In genomic region chr10:17232276-17232987, GRCh38 we compare ENCODE assay signal across 11 cellular contexts. TPM values are rescaled to one million over a fixed set of nuclear protein-coding genes. Genes with fewer than 3 reads are reported as not detected.
DNase-seq lines count a peak whose midpoint lies in the region; ATAC-seq and TF ChIP-seq lines count a peak whose summit lies in the region.
"Had no signal": no experiment of that assay in that cellular context is flagged by ENCODE, and none has a peak within 500 bp of the region (broad histone marks: within the 10 kb centered on the region; RNA-seq: fewer than 3 reads in every experiment).

No MANE protein-coding gene starts in this region.

- H3K27me3 ChIP-seq in ectodermal cell (ENCODE audit: control insufficient read depth, insufficient read depth, low read length, poor library complexity, severe bottlenecking) (no peaks in the 10 kb centered on the region), gastrocnemius medialis (peaks cover 24 to 62% (median 57%) of the 10 kb centered on the region in 3 donors)

- H3K27ac ChIP-seq in ectodermal cell (ENCODE audit: insufficient read depth, low read depth, low read length, poor library complexity, severe bottlenecking) (no peak overlapping the region), gastrocnemius medialis (peak overlapping the region in 3 of 4 donors; percentile 14 to 38 (median 28))

- H3K9me3 ChIP-seq in ectodermal cell (ENCODE audit: control insufficient read depth, low read length) (no peaks in the 10 kb centered on the region), gastrocnemius medialis (no peaks in the 10 kb centered on the region)

- no peak for ATAC-seq in gastrocnemius medialis
- ATAC-seq in GM19455 (IDR thresholded peaks at IDR 0.05; ENCODE audit: unreplicated experiment): no peak
- no peak for ATAC-seq in HG03159 (IDR thresholded peaks at IDR 0.05; ENCODE audit: unreplicated experiment)
- no peak for ATAC-seq in GM21381 (IDR thresholded peaks at IDR 0.05; ENCODE audit: unreplicated experiment)

- H3K4me1 ChIP-seq in ectodermal cell (ENCODE audit: control insufficient read depth, insufficient read depth, low read length) (peaks cover 5% of the 10 kb centered on the region), gastrocnemius medialis (peaks cover 38 to 44% of the 10 kb centered on the region in 2 donors)

- H3K36me3 ChIP-seq in ectodermal cell (ENCODE audit: control insufficient read depth, insufficient read depth, low read length) (peaks cover 32% of the 10 kb centered on the region), gastrocnemius medialis (peaks cover 0 to 12% of the 10 kb centered on the region in 2 donors)

- in situ Hi-C loops in GM13976 (cut with MboI; ENCODE audit: low sequenced_read_pairs, unreplicated experiment) (loop anchor here (10.0 kb wide), 1 partner anchor 208 kb away; no protein-coding TSS in a partner anchor), gastrocnemius medialis (cut with MboI; ENCODE audit: low sequenced_read_pairs in 4 of 4) (no loop called here)

- DNase-seq in GM13976 (ENCODE audit: low spot score) (peak; percentile 23), M059J (ENCODE audit: low read depth) (peak; percentile 40), gastrocnemius medialis (no peak), retina (no peak)
- DNase-seq: activated effector memory CD4-positive, alpha-beta T cell treated with Interleukin-2 at 50 U/mL for 16 hours; naive B cell; NCI-H2227 treated with DMSO at 0.1 percent for 48 hours had no signal

- no peak for TF ChIP-seq CTCF in GM13976 (IDR thresholded peaks at IDR 0.05; ENCODE audit: borderline replicate concordance, control extremely low read depth, extremely low read depth, insufficient read depth, missing control alignments)
- TF ChIP-seq CTCF in gastrocnemius medialis (IDR thresholded peaks at IDR 0.05 in 4 of 5, conservative IDR thresholded peaks at IDR 0.05 in 1 of 5): no peak

- intact Hi-C loops in gastrocnemius medialis (cut with DNase I; ENCODE audit: low total_unique reads): no loop called here

- WGBS in ectodermal cell, 2 experiments: 93 to 97% methylated on average over 3 of the region's 3 CpGs

- no peak for TF ChIP-seq POLR2A in gastrocnemius medialis (IDR thresholded peaks at IDR 0.05)

- H3K4me3 ChIP-seq in ectodermal cell (ENCODE audit: insufficient read depth, low read depth, low read length) (peak overlapping the region; percentile 94), gastrocnemius medialis (peak overlapping the region; percentile 18 to 75 (median 46))

RNA-seq across cellular contexts. Expression of gene VIM, which starts 4.4 kb away (rescaled TPM):
- 2,499 and 3,150 TPM in 2 replicates for total RNA-seq in M059J (2014; rRNA removed; shearing (Covaris generic))
- polyA plus RNA-seq in ectodermal cell (2013, experiment 1 of 4): 1,158 TPM
- 949 TPM for polyA plus RNA-seq in ectodermal cell (2013, experiment 2 of 4)
- 1,223 TPM for polyA plus RNA-seq in ectodermal cell (2013, experiment 3 of 4)
- polyA plus RNA-seq in ectodermal cell (2013, experiment 4 of 4): 1,264 TPM
- total RNA-seq in gastrocnemius medialis: 100 to 1,000 TPM; 355 to 835 (median 589) TPM

RNA-seq across cellular contexts. Expression of gene TRDMT1, which starts 31.0 kb away (rescaled TPM):
- total RNA-seq in M059J (2014; rRNA removed; shearing (Covaris generic)): 2.6 and 3.3 TPM in 2 replicates
- 17.3 TPM for polyA plus RNA-seq in ectodermal cell (2013, experiment 1 of 4)
- 22.5 TPM for polyA plus RNA-seq in ectodermal cell (2013, experiment 2 of 4)
- polyA plus RNA-seq in ectodermal cell (2013, experiment 3 of 4): 18.7 TPM
- polyA plus RNA-seq in ectodermal cell (2013, experiment 4 of 4): 18.5 TPM
- 1 to 10 TPM in 3 of 4 donors, under 1 TPM in 1; 0.85 to 4.7 (median 2.1) TPM for total RNA-seq in gastrocnemius medialis

Comparison
In these comparisons a context has a peak if more than half of its experiments do, and no peak if none do; other contexts are left out.
1. DNase-seq: peak in GM13976 (single experiment) and M059J (single experiment); none in gastrocnemius medialis (0 of 2) and retina (single experiment).